In genomic region chr10:113869789-113870188, GRCh38 we compare ENCODE assay signal across 3 cellular contexts.
TF ChIP-seq lines count a peak whose summit lies in the region.

No MANE protein-coding gene starts in this region.

TF ChIP-seq in A549, 52 proteins besides CTCF, POLR2A, EP300 and RAD21:
- TF ChIP-seq KDM5A (IDR thresholded peaks at IDR 0.05) (no peak), MAFK (IDR thresholded peaks at IDR 0.05; ENCODE audit: partially characterized antibody) (peak; percentile 37)
TF ChIP-seq in A549: peak in this region for 1.

TF ChIP-seq in IMR-90, 13 proteins besides CTCF, POLR2A, EP300 and RAD21:
- TF ChIP-seq MAFK (IDR thresholded peaks at IDR 0.05; ENCODE audit: low read depth, low read length) (peak; percentile 54), BHLHE40 (IDR thresholded peaks at IDR 0.05; ENCODE audit: low read depth, low read length) (no peak), FOS (IDR thresholded peaks at IDR 0.05; ENCODE audit: low read depth, low read length) (no peak)

TF ChIP-seq in K562, 482 proteins besides CTCF, POLR2A, EP300 and RAD21:
- TF ChIP-seq PREB (CRISPR knock-in tag; IDR thresholded peaks at IDR 0.05) (no peak), BRCA1 (IDR thresholded peaks at IDR 0.05) (no peak), BRCA1 (CRISPR knock-in tag; IDR thresholded peaks at IDR 0.05) (no peak), ZZZ3 (IDR thresholded peaks at IDR 0.05) (no peak), HLTF (IDR thresholded peaks at IDR 0.05) (no peak), MLLT1 (IDR thresholded peaks at IDR 0.05) (no peak), KDM1A (IDR thresholded peaks at IDR 0.05) (no peak), C11orf30 (IDR thresholded peaks at IDR 0.05; ENCODE audit: low read depth) (peak; percentile 40; the same call in 1 of the 2 replicates), ZNF316 (IDR thresholded peaks at IDR 0.05) (peak; percentile 60), THRA (IDR thresholded peaks at IDR 0.05) (no peak), AFF1 (IDR thresholded peaks at IDR 0.05; ENCODE audit: low read depth in 1 of 2, partially characterized antibody in 2 of 2) (no peak)
